1 cellular context compared by ENCODE assay signal in genomic region chr14:59189822-59190368, GRCh38.
TF ChIP-seq lines count a peak whose summit lies in the region.

No MANE protein-coding gene starts in this region.

TF ChIP-seq in PFSK-1, 5 proteins besides CTCF, POLR2A, EP300 and RAD21 (continued from another document):
- TF ChIP-seq FOXP2 (optimal IDR thresholded peaks at IDR 0.05; ENCODE audit: borderline replicate concordance, extremely low read depth, extremely low read length, insufficient read depth), result no peak
TF ChIP-seq in PFSK-1: peak in this region for 1.
